9 cellular contexts compared by ENCODE assay signal in genomic region chr14:71931492-71932228, GRCh38. TPM values are rescaled to one million over a fixed set of nuclear protein-coding genes. Genes with fewer than 3 reads are reported as not detected.
DNase-seq lines count a peak whose midpoint lies in the region; ATAC-seq, FAIRE-seq and TF ChIP-seq lines count a peak whose summit lies in the region.
"Had no signal": no experiment of that assay in that cellular context is flagged by ENCODE, and none has a peak within 500 bp of the region (broad histone marks: within the 10 kb centered on the region; RNA-seq: fewer than 3 reads in every experiment).

No MANE protein-coding gene starts in this region.

- peaks cover 18% of the 10 kb centered on the region for H3K4me1 Mint-ChIP-seq in CD8-positive, alpha-beta T cell (ENCODE audit: low read depth)
- peaks cover 16 to 17% of the 10 kb centered on the region in 2 experiments for H3K4me1 Mint-ChIP-seq in H9
- H3K4me1 Mint-ChIP-seq in neural crest cell = peaks cover 11% of the 10 kb centered on the region

- no peak for TF ChIP-seq CTCF in CD8-positive, alpha-beta T cell (IDR thresholded peaks at IDR 0.05)
- TF ChIP-seq CTCF in H9 (conservative IDR thresholded peaks at IDR 0.05) (no peak), dorsolateral prefrontal cortex (IDR thresholded peaks at IDR 0.05 in 54 of 56, conservative IDR thresholded peaks at IDR 0.05 in 2 of 56; ENCODE audit: low read depth in 1 of 56, partially characterized antibody in 56 of 56) (peak in 9 of 56 donors; percentile 3 to 26 (median 12)), neural crest cell (conservative IDR thresholded peaks at IDR 0.05) (no peak), PC-9 (conservative IDR thresholded peaks at IDR 0.05) (no peak)

- no peak overlapping the region for H3K4me3 ChIP-seq in CD8-positive, alpha-beta T cell (ENCODE audit: low read depth, low read length)
- H3K4me3 ChIP-seq in dorsolateral prefrontal cortex (peak overlapping the region in 58 of 59 donors; percentile 39 to 77 (median 62)), PC-9 (no peak overlapping the region)

- no peak overlapping the region for H2BK120ac ChIP-seq in H9 (ENCODE audit: low read depth, low read length, poor library complexity, severe bottlenecking)

- no peaks in the 10 kb centered on the region for H4K20me1 ChIP-seq in H9 (ENCODE audit: control insufficient read depth, insufficient read depth, insufficient read length)
- no peaks in the 10 kb centered on the region for H4K20me1 ChIP-seq in PC-9 (ENCODE audit: insufficient read depth)

- H2AFZ ChIP-seq in H9 (ENCODE audit: low read length) = no peak overlapping the region
- H2AFZ ChIP-seq in PC-9 = no peak overlapping the region

- POLR2A ChIA-PET in CD8-positive, alpha-beta T cell (lab: Charles Lee) = no interaction called here
- POLR2A ChIA-PET in PC-9 (lab: Charles Lee; ENCODE audit: unreplicated experiment) = no interaction called here

- CTCF ChIA-PET in CD8-positive, alpha-beta T cell (lab: Charles Lee) = no interaction called here
- CTCF ChIA-PET in PC-9 (lab: Charles Lee) = interaction anchor here (0.6 kb wide), 1 partner anchor 500 kb away, joined by 4 read pairs; no protein-coding TSS in a partner anchor

- no peak overlapping the region for H3K27ac ChIP-seq in CD8-positive, alpha-beta T cell (ENCODE audit: low read depth, low read length)
- H3K27ac ChIP-seq in H9 (ENCODE audit: insufficient read length, low read depth, low read length) (no peak overlapping the region), dorsolateral prefrontal cortex (peak overlapping the region in 11 of 59 donors; percentile 28 to 87 (median 75)), PC-9 (no peak overlapping the region)
- H3K27ac ChIP-seq: neutrophil had no signal

- peaks cover 62% of the 10 kb centered on the region for H3K27me3 Mint-ChIP-seq in CD8-positive, alpha-beta T cell (ENCODE audit: low read depth)
- peaks cover 45% of the 10 kb centered on the region for H3K27me3 Mint-ChIP-seq in H9 (ENCODE audit: low read depth)
- peaks cover 53% of the 10 kb centered on the region for H3K27me3 Mint-ChIP-seq in neural crest cell (ENCODE audit: low read depth)

- H3K56ac ChIP-seq in H9 (ENCODE audit: insufficient read length, low read depth, low read length) = no peak overlapping the region

- H4K91ac ChIP-seq in H9 (ENCODE audit: insufficient read length, low read depth, low read length) = no peak overlapping the region

- ATAC-seq in CD8-positive, alpha-beta T cell = no peak

- no peak overlapping the region for H3K9ac ChIP-seq in H9 (ENCODE audit: extremely low read depth, insufficient read length, low read length)

- no peak overlapping the region for H2BK5ac ChIP-seq in H9 (ENCODE audit: insufficient read length, low read length)

- H3K79me2 ChIP-seq in H9 (ENCODE audit: insufficient read depth, low read length) = no peaks in the 10 kb centered on the region
- H3K79me2 ChIP-seq in PC-9 (ENCODE audit: low read depth) = no peaks in the 10 kb centered on the region

- no peak for FAIRE-seq in GM12892 (lab: Jason Lieb, UNC)

- H4K8ac ChIP-seq in H9 (replicated peaks; ENCODE audit: insufficient read length, low read depth, low read length) = no peak overlapping the region

- no TSS peak for BruUV-seq in PC-9 (replicated peaks; lab: Mats Ljungman, UMichigan)

- no peaks in the 10 kb centered on the region for H3K36me3 Mint-ChIP-seq in CD8-positive, alpha-beta T cell
- H3K36me3 Mint-ChIP-seq in H9 (ENCODE audit: insufficient read depth in 1 of 3, low read depth in 3 of 3) (peaks cover 0 to 11% (median 4%) of the 10 kb centered on the region in 3 experiments; a peak in 2 of 7 replicates), neural crest cell (ENCODE audit: low read depth) (peaks cover 2% of the 10 kb centered on the region)

- no peaks in the 10 kb centered on the region for H3F3A ChIP-seq in PC-9 (ENCODE audit: insufficient read depth, low read depth)

- no peaks in the 10 kb centered on the region for H3K9me2 ChIP-seq in PC-9 (ENCODE audit: insufficient read depth)

- H3K36me3 ChIP-seq in CD8-positive, alpha-beta T cell (ENCODE audit: insufficient read depth, low read length) = no peaks in the 10 kb centered on the region
- H3K36me3 ChIP-seq in PC-9 (ENCODE audit: low read depth) = no peaks in the 10 kb centered on the region
- H3K36me3 ChIP-seq: neutrophil had no signal

- H3K4me2 ChIP-seq in H9 (ENCODE audit: insufficient read depth, insufficient read length, low read length) = peak overlapping the region; percentile 68
- no peak overlapping the region for H3K4me2 ChIP-seq in PC-9

- DNase-seq in CD8-positive, alpha-beta T cell = no peak
- DNase-seq in H9 = no peak
- peak in 8 of 10 donors; percentile 24 to 61 (median 48) for DNase-seq in dorsolateral prefrontal cortex
- peak; percentile 10 for DNase-seq in neural crest cell (ENCODE audit: low read depth, low spot score)
- no peak for DNase-seq in PC-9
- DNase-seq in GM12892 (ENCODE audit: insufficient read length) = no peak
- DNase-seq in COLO829 (ENCODE audit: low spot score) = no peak
- DNase-seq in dedifferentiated amniotic fluid mesenchymal stem cell (ENCODE audit: extremely low spot score) = no peak

- H3K79me1 ChIP-seq in H9 (ENCODE audit: insufficient read depth, low read depth, low read length, poor library complexity, severe bottlenecking) = no peaks in the 10 kb centered on the region

- H3K4ac ChIP-seq in H9 (ENCODE audit: low read depth, low read length) = no peak overlapping the region

- H3K23ac ChIP-seq in H9 (ENCODE audit: insufficient read length, low read depth, low read length) = no peak overlapping the region

- H2BK20ac ChIP-seq in H9 (ENCODE audit: low read depth, low read length, poor library complexity, severe bottlenecking) = no peak overlapping the region

- H4K5ac ChIP-seq in H9 (ENCODE audit: insufficient read length, low read depth, low read length) = no peak overlapping the region

- no peaks in the 10 kb centered on the region for H3K9me3 Mint-ChIP-seq in CD8-positive, alpha-beta T cell
- H3K9me3 Mint-ChIP-seq in H9 (peaks cover 3 to 8% of the 10 kb centered on the region in 2 experiments; a peak in 3 of 5 replicates), neural crest cell (peaks cover 5% of the 10 kb centered on the region)

- WGBS in H9 (ENCODE audit: extremely low coverage, insufficient read length, low lambda C conversion rate) = no CpG with 5 or more reads among the region's 36 CpGs

- H3K4me1 ChIP-seq in CD8-positive, alpha-beta T cell (ENCODE audit: insufficient read depth, low read length) = peaks cover 7% of the 10 kb centered on the region
- H3K4me1 ChIP-seq in H9 (ENCODE audit: insufficient read depth, low read length) = no peaks in the 10 kb centered on the region
- no peaks in the 10 kb centered on the region for H3K4me1 ChIP-seq in PC-9 (replicated peaks; ENCODE audit: insufficient read depth)

- TF ChIP-seq POLR2A in GM12892 (IDR thresholded peaks at IDR 0.05; ENCODE audit: low read depth, low read length) = no peak

- H2AK5ac ChIP-seq in H9 (ENCODE audit: insufficient read length, low read length) = no peak overlapping the region

- H3K14ac ChIP-seq in H9 (ENCODE audit: insufficient read depth, low read length) = no peak overlapping the region

- H3K23me2 ChIP-seq in H9 (ENCODE audit: insufficient read length, low read depth, low read length, poor library complexity, severe bottlenecking) = peaks cover 10% of the 10 kb centered on the region

- H3K9me3 ChIP-seq in CD8-positive, alpha-beta T cell (ENCODE audit: low read length) = no peaks in the 10 kb centered on the region
- H3K9me3 ChIP-seq in H9 (ENCODE audit: control insufficient read depth, low read depth, low read length) = no peaks in the 10 kb centered on the region
- no peaks in the 10 kb centered on the region for H3K9me3 ChIP-seq in PC-9 (ENCODE audit: insufficient read depth, low read depth)
- H3K9me3 ChIP-seq: neutrophil had no signal

- no peak overlapping the region for H2BK12ac ChIP-seq in H9 (ENCODE audit: insufficient read length, low read depth, low read length)

- peaks cover 17% of the 10 kb centered on the region for H3K27me3 ChIP-seq in CD8-positive, alpha-beta T cell (ENCODE audit: insufficient read depth, low read length)
- H3K27me3 ChIP-seq in H9 (ENCODE audit: insufficient read depth, low read length) = peaks cover 15% of the 10 kb centered on the region; the same call in 1 of the 2 replicates
- peaks cover 0 to 51% (median 13%) of the 10 kb centered on the region in 45 donors for H3K27me3 ChIP-seq in dorsolateral prefrontal cortex
- H3K27me3 ChIP-seq in PC-9 (ENCODE audit: insufficient read depth, low read depth) = no peaks in the 10 kb centered on the region

- H3K4me3 Mint-ChIP-seq in CD8-positive, alpha-beta T cell = peak overlapping the region; percentile 22
- H3K4me3 Mint-ChIP-seq in H9 (peak overlapping the region; percentile 43 to 58), neural crest cell (peak overlapping the region; percentile 25)

- intact Hi-C loops in CD8-positive, alpha-beta T cell (cut with DNase I, micrococcal nuclease) = no loop called here
- intact Hi-C loops in dorsolateral prefrontal cortex (cut with DNase I) = loop anchor here (2.0 to 10.0 kb wide), 3 partner anchors 361 to 493 kb away; no protein-coding TSS in a partner anchor
- intact Hi-C loops in PC-9 (cut with micrococcal nuclease; ENCODE audit: unreplicated experiment) = no loop called here

- H3K18ac ChIP-seq in H9 (ENCODE audit: insufficient read length, low read depth, low read length) = no peak overlapping the region

- H2BK15ac ChIP-seq in H9 (ENCODE audit: low read depth, low read length) = no peak overlapping the region

- no peak overlapping the region for H3K27ac Mint-ChIP-seq in CD8-positive, alpha-beta T cell
- H3K27ac Mint-ChIP-seq in H9 (no peak overlapping the region), neural crest cell (ENCODE audit: unreplicated experiment) (no peak overlapping the region)

- no peak overlapping the region for H3T11ph ChIP-seq in H9 (ENCODE audit: low read length)

RNA-seq across cellular contexts. Expression of gene RGS6, which starts 0.6 kb away (rescaled TPM):
- total RNA-seq in CD8-positive, alpha-beta T cell = not detected
- total RNA-seq in H9 (2021) = 2.8 and 3.0 TPM in 2 replicates
- 10 to 100 TPM; 12.2 to 74.6 (median 41.9) TPM for total RNA-seq in dorsolateral prefrontal cortex
- total RNA-seq in neural crest cell = 2.8 TPM in 2 replicates
- total RNA-seq in PC-9 (2021) = not detected in 2 replicates
- polyA plus RNA-seq in GM12892 (2012; ENCODE audit: missing spikeins) = 5.9 TPM

Comparison
In these comparisons a context has a peak if more than half of its experiments do, and no peak if none do; other contexts are left out.
1. DNase-seq: peak in dorsolateral prefrontal cortex (8 of 10) and neural crest cell (single experiment); none in CD8-positive, alpha-beta T cell (0 of 7), H9 (single experiment), PC-9 (0 of 2), GM12892 (single experiment), COLO829 (single experiment) and dedifferentiated amniotic fluid mesenchymal stem cell (single experiment).
2. H3K4me3 ChIP-seq: peak in dorsolateral prefrontal cortex (58 of 59); none in CD8-positive, alpha-beta T cell (single experiment) and PC-9 (single experiment).
3. intact Hi-C loops: an anchor here in dorsolateral prefrontal cortex (2.0 to 10.0 kb wide); none called in CD8-positive, alpha-beta T cell and PC-9.
4. Peak in every context shown above with its lines, with median percentiles within 50 percentile points of each other: H3K4me3 Mint-ChIP-seq.